ENCODE assay signal across 8 cellular contexts in genomic region chr2:64273524-64274398, GRCh38.
DNase-seq lines count a peak whose midpoint lies in the region; ATAC-seq lines count a peak whose summit lies in the region.

No MANE protein-coding gene starts in this region.

- no peaks in the 10 kb centered on the region for H3K27me3 Mint-ChIP-seq in stimulated activated memory B cell treated with anti-CD40 and anti-IgM and Interleukin-4, amounts not matched to agents 10 μg/mL and 1 μg/mL and 100 μg/mL, for 72 hours

- H3K4me3 Mint-ChIP-seq in stimulated activated memory B cell treated with anti-CD40 and anti-IgM and Interleukin-4, amounts not matched to agents 10 μg/mL and 1 μg/mL and 100 μg/mL, for 72 hours: no peak overlapping the region

- H3K27ac Mint-ChIP-seq in stimulated activated memory B cell treated with anti-CD40 and anti-IgM and Interleukin-4, amounts not matched to agents 10 μg/mL and 1 μg/mL and 100 μg/mL, for 72 hours: peak overlapping the region; percentile 57

- intact Hi-C loops in Right ventricle myocardium inferior (cut with DNase I) (loop anchor here (5.0 kb wide), 1 partner anchor 131 kb away; the partner anchor contains the start of gene PELI1), cardiac septum (cut with DNase I) (loop anchor here (5.0 kb wide), 2 partner anchors 46 to 131 kb away; partner anchors contain the start of gene PELI1)

- peaks cover 8% of the 10 kb centered on the region for H3K9me3 Mint-ChIP-seq in stimulated activated memory B cell treated with anti-CD40 and anti-IgM and Interleukin-4, amounts not matched to agents 10 μg/mL and 1 μg/mL and 100 μg/mL, for 72 hours

- peaks cover 35% of the 10 kb centered on the region for H3K4me1 Mint-ChIP-seq in stimulated activated memory B cell treated with anti-CD40 and anti-IgM and Interleukin-4, amounts not matched to agents 10 μg/mL and 1 μg/mL and 100 μg/mL, for 72 hours

- H3K27ac ChIP-seq in angular gyrus (ENCODE audit: low read depth, low read length): peak overlapping the region; percentile 49

- peaks cover 7% of the 10 kb centered on the region for H3K36me3 Mint-ChIP-seq in stimulated activated memory B cell treated with anti-CD40 and anti-IgM and Interleukin-4, amounts not matched to agents 10 μg/mL and 1 μg/mL and 100 μg/mL, for 72 hours

- ATAC-seq in Right ventricle myocardium inferior (peak; percentile 90), GM21381 (IDR thresholded peaks at IDR 0.05; ENCODE audit: unreplicated experiment) (no peak), HG03135 (IDR thresholded peaks at IDR 0.05; ENCODE audit: unreplicated experiment) (no peak)
- no peak for ATAC-seq in stimulated activated memory B cell treated with anti-CD40 and anti-IgM and Interleukin-4, amounts not matched to agents 10 μg/mL and 1 μg/mL and 100 μg/mL, for 72 hours

- DNase-seq in Right ventricle myocardium inferior (ENCODE audit: missing footprints) (no peak), cardiac septum (ENCODE audit: low spot score) (no peak), iris pigment epithelial cell (ENCODE audit: low read depth) (peak; percentile 82)
- DNase-seq in activated effector memory CD4-positive, alpha-beta T cell treated with Interleukin-2 at 50 U/mL for 16 hours: no peak
